Comparison of ENCODE assay signal across 28 cellular contexts in genomic region chr20:48394415-48395081, GRCh38.
"Had no signal": no experiment of that assay in that cellular context is flagged by ENCODE, and none has a peak within 500 bp of the region (broad histone marks: within the 10 kb centered on the region; RNA-seq: fewer than 3 reads in every experiment).

No MANE protein-coding gene starts in this region.

- H3K27ac ChIP-seq: KMS-11 had no signal

- H3K27ac Mint-ChIP-seq: activated CD8-positive, alpha-beta memory T cell treated with anti-CD3 and anti-CD28 coated beads, Interleukin-2, amount 10 ng/mL, durations not matched to agents 7 days and 5 days; activated naive CD4-positive, alpha-beta T cell treated with anti-CD3 and anti-CD28 coated beads, Interleukin-2, amount 50 U/mL, for 24 hours; activated T-cell treated with anti-CD3 and anti-CD28 coated beads, Interleukin-2, amount 50 U/mL, for 24 hours; activated T-helper 1 cell treated with anti-CD3 and anti-CD28 coated beads, Interleukin-12 subunit alpha, Interleukin-12 subunit beta, Interleukin-2, Interleukin-4 antibody, amounts not matched to agents 30 ng/mL and 10 ng/mL and 1 ng/mL, durations not matched to agents 14 hours and 24 hours and 36 hours; T-helper 17 cell; WTC11 had no signal

- FAIRE-seq: astrocyte, RCC 7860 had no signal

- H3K4me1 Mint-ChIP-seq: activated CD8-positive, alpha-beta memory T cell treated with anti-CD3 and anti-CD28 coated beads, Interleukin-2, amount 10 ng/mL, durations not matched to agents 7 days and 5 days; activated naive CD4-positive, alpha-beta T cell treated with anti-CD3 and anti-CD28 coated beads, Interleukin-2, amount 50 U/mL, for 24 hours; T-helper 17 cell had no signal

- ATAC-seq: activated CD8-positive, alpha-beta memory T cell treated with anti-CD3 and anti-CD28 coated beads, Interleukin-2, amount 10 ng/mL, durations not matched to agents 7 days and 5 days; PC-3; T-helper 17 cell; WTC11 had no signal

- H3K36me3 Mint-ChIP-seq: activated CD8-positive, alpha-beta memory T cell treated with anti-CD3 and anti-CD28 coated beads, Interleukin-2, amount 10 ng/mL, durations not matched to agents 7 days and 5 days had no signal

- H3K4me3 Mint-ChIP-seq: activated CD8-positive, alpha-beta memory T cell treated with anti-CD3 and anti-CD28 coated beads, Interleukin-2, amount 10 ng/mL, durations not matched to agents 7 days and 5 days; activated naive CD4-positive, alpha-beta T cell treated with anti-CD3 and anti-CD28 coated beads, Interleukin-2, amount 50 U/mL, for 24 hours; activated T-cell treated with anti-CD3 and anti-CD28 coated beads, Interleukin-2, amount 50 U/mL, for 24 hours; activated T-helper 1 cell treated with anti-CD3 and anti-CD28 coated beads, Interleukin-12 subunit alpha, Interleukin-12 subunit beta, Interleukin-2, Interleukin-4 antibody, amounts not matched to agents 30 ng/mL and 10 ng/mL and 1 ng/mL, durations not matched to agents 14 hours and 24 hours and 36 hours; T-helper 17 cell; WTC11 had no signal

- DNase-seq: activated CD4-positive, alpha-beta T cell treated with anti-CD3 and anti-CD28 coated beads for 48 hours; activated CD4-positive, alpha-beta T cell treated with anti-CD3 and anti-CD28 coated beads, Interleukin-2, amount 50 U/mL, for 48 hours; activated CD4-positive, CD25-positive, alpha-beta regulatory T cell treated with anti-CD3 and anti-CD28 coated beads, Interleukin-2, amount 50 U/mL, for 72 hours; activated CD8-positive, alpha-beta memory T cell treated with anti-CD3 and anti-CD28 coated beads, Interleukin-2, amount 10 ng/mL, durations not matched to agents 7 days and 5 days; activated effector memory CD4-positive, alpha-beta T cell treated with Interleukin-2 at 50 U/mL for 16 hours; activated naive CD4-positive, alpha-beta T cell; activated T-cell treated with anti-CD3 and anti-CD28 coated beads, Interleukin-2, amount 50 U/mL, for 24 hours; amygdala; MV-4-11; NCI-H1092 treated with DMSO at 0.1 percent for 48 hours; NCI-H1417 treated with DMSO at 0.1 percent for 48 hours; NCI-H1694; NCI-H2029; NCI-H2107; NCI-H2171 treated with DMSO at 0.1 percent for 48 hours; NCI-H345; NCI-H510A treated with DMSO at 0.1 percent for 48 hours; NCI-H69; PC-3; SIG-M5; T-helper 17 cell; T-helper 9 cell had no signal

- H3K4me2 ChIP-seq: KMS-11 had no signal

- H3K9ac ChIP-seq: KMS-11 had no signal
